In the genomic region with DNA sequence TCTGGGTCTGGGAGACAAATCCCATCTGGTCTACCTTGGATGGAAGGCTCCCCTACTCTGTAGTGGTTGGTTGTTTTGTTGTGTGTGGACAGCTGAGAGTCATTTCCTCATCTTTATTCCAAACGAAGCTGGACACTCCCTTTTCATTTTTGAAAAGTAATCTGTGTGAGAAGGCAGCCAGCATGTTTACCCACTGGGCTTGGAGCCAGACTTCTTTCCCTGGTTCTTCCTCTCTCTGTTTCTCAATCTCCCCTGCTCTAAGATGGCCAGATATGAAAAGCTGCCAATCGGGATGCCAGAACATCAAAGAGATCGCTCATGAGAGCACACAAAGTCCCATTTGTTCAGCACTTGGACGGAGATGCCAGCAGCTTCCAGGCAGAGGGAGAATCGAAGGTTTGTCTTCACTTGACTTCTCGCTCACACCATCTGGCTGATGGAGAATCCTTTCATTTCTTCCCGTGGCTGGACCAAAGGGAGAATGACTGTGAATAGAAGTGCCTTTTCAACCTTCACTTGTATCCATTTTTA, we compare ENCODE assay signal across 1 cellular context.
A peak's percentile ranks its signal among the peaks of the same experiment; 100 is the strongest.
TF ChIP-seq lines count a peak whose summit lies in the region.

No MANE protein-coding gene starts in this region.

TF ChIP-seq in HepG2, 621 proteins besides CTCF, POLR2A, EP300 and RAD21 (continued from another document and continues in another):
- TF ChIP-seq CSRNP1 (CRISPR knock-in tag; IDR thresholded peaks at IDR 0.05) (peak; percentile 71), ZNF607 (CRISPR knock-in tag; IDR thresholded peaks at IDR 0.05; ENCODE audit: borderline replicate concordance) (no peak), YEATS4 (CRISPR knock-in tag; IDR thresholded peaks at IDR 0.05; ENCODE audit: borderline replicate concordance) (peak; percentile 34; the same call in 1 of the 2 replicates), ZNF781 (CRISPR knock-in tag; IDR thresholded peaks at IDR 0.05; ENCODE audit: borderline replicate concordance, not compliant biosample characterization) (peak; percentile 75), NR2C2 (CRISPR knock-in tag; IDR thresholded peaks at IDR 0.05; ENCODE audit: borderline replicate concordance) (peak; percentile 41; the same call in 1 of the 2 replicates), PHF5A (CRISPR knock-in tag; IDR thresholded peaks at IDR 0.05; ENCODE audit: low read depth, unreplicated experiment) (peak; percentile 79), JUND (CRISPR knock-in tag; IDR thresholded peaks at IDR 0.05) (no peak), PLRG1 (conservative IDR thresholded peaks at IDR 0.05) (no peak), REXO4 (CRISPR knock-in tag; IDR thresholded peaks at IDR 0.05; ENCODE audit: borderline replicate concordance) (no peak), RNF219 (CRISPR knock-in tag; IDR thresholded peaks at IDR 0.05) (no peak), GATAD2A (CRISPR knock-in tag; IDR thresholded peaks at IDR 0.05) (peak; percentile 99), FOXO1 (CRISPR knock-in tag; IDR thresholded peaks at IDR 0.05) (peak; percentile 94), EEA1 (CRISPR knock-in tag; IDR thresholded peaks at IDR 0.05; ENCODE audit: borderline replicate concordance) (no peak), AHR (CRISPR knock-in tag; IDR thresholded peaks at IDR 0.05) (0 out of 2 replicates have a peak, but pooled peaks have one; percentile 28), ZNF772 (CRISPR knock-in tag; IDR thresholded peaks at IDR 0.05) (peak; percentile 91), PITX1 (CRISPR knock-in tag; IDR thresholded peaks at IDR 0.05) (peak; percentile 92), ZNF335 (CRISPR knock-in tag; IDR thresholded peaks at IDR 0.05) (0 out of 2 replicates have a peak, but pooled peaks have one; percentile 42), ZNF839 (CRISPR knock-in tag; IDR thresholded peaks at IDR 0.05; ENCODE audit: borderline replicate concordance) (no peak), KAT2B (IDR thresholded peaks at IDR 0.05; ENCODE audit: borderline replicate concordance, low read depth, low read length) (no peak), NCOA5 (CRISPR knock-in tag; IDR thresholded peaks at IDR 0.05) (no peak), HMGXB3 (CRISPR knock-in tag; IDR thresholded peaks at IDR 0.05; ENCODE audit: borderline replicate concordance) (peak; percentile 82; the same call in 1 of the 2 replicates), NFE2L1 (CRISPR knock-in tag; IDR thresholded peaks at IDR 0.05; ENCODE audit: borderline replicate concordance) (no peak), ZFP36L2 (CRISPR knock-in tag; IDR thresholded peaks at IDR 0.05) (no peak), DPF2 (CRISPR knock-in tag; IDR thresholded peaks at IDR 0.05; ENCODE audit: borderline replicate concordance, low read depth) (peak; percentile 94), KMT2B (CRISPR knock-in tag; IDR thresholded peaks at IDR 0.05) (peak; percentile 49; the same call in 1 of the 2 replicates), FOSL1 (CRISPR knock-in tag; IDR thresholded peaks at IDR 0.05; ENCODE audit: borderline replicate concordance) (no peak), CENPBD1 (CRISPR knock-in tag; IDR thresholded peaks at IDR 0.05; ENCODE audit: borderline replicate concordance, low read depth) (no peak)
- TF ChIP-seq, protein P1, sequence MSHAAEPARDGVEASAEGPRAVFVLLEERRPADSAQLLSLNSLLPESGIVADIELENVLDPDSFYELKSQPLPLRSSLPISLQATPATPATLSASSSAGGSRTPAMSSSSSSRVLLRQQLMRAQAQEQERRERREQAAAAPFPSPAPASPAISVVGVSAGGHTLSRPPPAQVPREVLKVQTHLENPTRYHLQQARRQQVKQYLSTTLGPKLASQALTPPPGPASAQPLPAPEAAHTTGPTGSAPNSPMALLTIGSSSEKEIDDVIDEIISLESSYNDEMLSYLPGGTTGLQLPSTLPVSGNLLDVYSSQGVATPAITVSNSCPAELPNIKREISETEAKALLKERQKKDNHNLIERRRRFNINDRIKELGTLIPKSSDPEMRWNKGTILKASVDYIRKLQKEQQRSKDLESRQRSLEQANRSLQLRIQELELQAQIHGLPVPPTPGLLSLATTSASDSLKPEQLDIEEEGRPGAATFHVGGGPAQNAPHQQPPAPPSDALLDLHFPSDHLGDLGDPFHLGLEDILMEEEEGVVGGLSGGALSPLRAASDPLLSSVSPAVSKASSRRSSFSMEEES (CRISPR knock-in tag; IDR thresholded peaks at IDR 0.05): no peak; the same call in 1 of the 2 replicates
- TF ChIP-seq, protein P2, sequence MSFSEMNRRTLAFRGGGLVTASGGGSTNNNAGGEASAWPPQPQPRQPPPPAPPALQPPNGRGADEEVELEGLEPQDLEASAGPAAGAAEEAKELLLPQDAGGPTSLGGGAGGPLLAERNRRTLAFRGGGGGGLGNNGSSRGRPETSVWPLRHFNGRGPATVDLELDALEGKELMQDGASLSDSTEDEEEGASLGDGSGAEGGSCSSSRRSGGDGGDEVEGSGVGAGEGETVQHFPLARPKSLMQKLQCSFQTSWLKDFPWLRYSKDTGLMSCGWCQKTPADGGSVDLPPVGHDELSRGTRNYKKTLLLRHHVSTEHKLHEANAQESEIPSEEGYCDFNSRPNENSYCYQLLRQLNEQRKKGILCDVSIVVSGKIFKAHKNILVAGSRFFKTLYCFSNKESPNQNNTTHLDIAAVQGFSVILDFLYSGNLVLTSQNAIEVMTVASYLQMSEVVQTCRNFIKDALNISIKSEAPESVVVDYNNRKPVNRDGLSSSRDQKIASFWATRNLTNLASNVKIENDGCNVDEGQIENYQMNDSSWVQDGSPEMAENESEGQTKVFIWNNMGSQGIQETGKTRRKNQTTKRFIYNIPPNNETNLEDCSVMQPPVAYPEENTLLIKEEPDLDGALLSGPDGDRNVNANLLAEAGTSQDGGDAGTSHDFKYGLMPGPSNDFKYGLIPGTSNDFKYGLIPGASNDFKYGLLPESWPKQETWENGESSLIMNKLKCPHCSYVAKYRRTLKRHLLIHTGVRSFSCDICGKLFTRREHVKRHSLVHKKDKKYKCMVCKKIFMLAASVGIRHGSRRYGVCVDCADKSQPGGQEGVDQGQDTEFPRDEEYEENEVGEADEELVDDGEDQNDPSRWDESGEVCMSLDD (CRISPR knock-in tag; IDR thresholded peaks at IDR 0.05; ENCODE audit: borderline replicate concordance): peak; percentile 37; the same call in 1 of the 2 replicates
- TF ChIP-seq, protein P3, sequence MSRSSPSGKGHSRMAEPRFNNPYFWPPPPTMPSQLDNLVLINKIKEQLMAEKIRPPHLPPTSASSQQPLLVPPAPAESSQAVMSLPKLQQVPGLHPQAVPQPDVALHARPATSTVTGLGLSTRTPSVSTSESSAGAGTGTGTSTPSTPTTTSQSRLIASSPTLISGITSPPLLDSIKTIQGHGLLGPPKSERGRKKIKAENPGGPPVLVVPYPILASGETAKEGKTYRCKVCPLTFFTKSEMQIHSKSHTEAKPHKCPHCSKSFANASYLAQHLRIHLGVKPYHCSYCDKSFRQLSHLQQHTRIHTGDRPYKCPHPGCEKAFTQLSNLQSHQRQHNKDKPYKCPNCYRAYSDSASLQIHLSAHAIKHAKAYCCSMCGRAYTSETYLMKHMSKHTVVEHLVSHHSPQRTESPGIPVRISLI (CRISPR knock-in tag; IDR thresholded peaks at IDR 0.05; ENCODE audit: borderline replicate concordance): peak; percentile 44; the same call in 1 of the 2 replicates
- TF ChIP-seq, protein P4, sequence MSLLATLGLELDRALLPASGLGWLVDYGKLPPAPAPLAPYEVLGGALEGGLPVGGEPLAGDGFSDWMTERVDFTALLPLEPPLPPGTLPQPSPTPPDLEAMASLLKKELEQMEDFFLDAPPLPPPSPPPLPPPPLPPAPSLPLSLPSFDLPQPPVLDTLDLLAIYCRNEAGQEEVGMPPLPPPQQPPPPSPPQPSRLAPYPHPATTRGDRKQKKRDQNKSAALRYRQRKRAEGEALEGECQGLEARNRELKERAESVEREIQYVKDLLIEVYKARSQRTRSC (CRISPR knock-in tag; IDR thresholded peaks at IDR 0.05; ENCODE audit: low read depth): no peak
- TF ChIP-seq, protein P5, sequence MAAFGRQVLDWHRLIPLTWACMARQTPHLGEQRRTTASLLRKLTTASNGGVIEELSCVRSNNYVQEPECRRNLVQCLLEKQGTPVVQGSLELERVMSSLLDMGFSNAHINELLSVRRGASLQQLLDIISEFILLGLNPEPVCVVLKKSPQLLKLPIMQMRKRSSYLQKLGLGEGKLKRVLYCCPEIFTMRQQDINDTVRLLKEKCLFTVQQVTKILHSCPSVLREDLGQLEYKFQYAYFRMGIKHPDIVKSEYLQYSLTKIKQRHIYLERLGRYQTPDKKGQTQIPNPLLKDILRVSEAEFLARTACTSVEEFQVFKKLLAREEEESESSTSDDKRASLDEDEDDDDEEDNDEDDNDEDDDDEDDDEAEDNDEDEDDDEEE (CRISPR knock-in tag; IDR thresholded peaks at IDR 0.05): no peak
